In the genomic region with DNA sequence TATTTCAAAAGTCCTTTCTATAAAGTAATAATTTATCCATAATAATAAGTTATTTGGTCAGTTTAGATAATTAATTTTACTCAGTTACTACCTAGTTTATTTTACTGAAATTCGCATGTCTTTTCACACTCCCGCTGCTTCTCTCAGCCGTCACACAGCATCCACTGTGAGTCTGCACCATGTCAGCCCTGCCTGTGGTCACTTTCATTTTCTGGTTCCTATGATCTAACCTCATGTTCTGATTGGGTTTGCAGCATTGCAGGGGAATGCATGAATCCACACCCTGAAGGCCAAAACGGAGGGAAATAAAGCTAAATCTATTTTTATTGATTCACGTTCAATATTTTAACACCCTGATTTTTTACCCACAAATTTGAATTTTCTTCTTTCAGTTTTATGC, we compare ENCODE assay signal across 9 cellular contexts. TPM values are rescaled to one million over a fixed set of nuclear protein-coding genes. Genes with fewer than 3 reads are reported as not detected.
A peak's percentile ranks its signal among the peaks of the same experiment; 100 is the strongest.
DNase-seq lines count a peak whose midpoint lies in the region; ATAC-seq and TF ChIP-seq lines count a peak whose summit lies in the region.
"Had no signal": no experiment of that assay in that cellular context is flagged by ENCODE, and none has a peak within 500 bp of the region (broad histone marks: within the 10 kb centered on the region; RNA-seq: fewer than 3 reads in every experiment).

No MANE protein-coding gene starts in this region.

- DNase-seq in chondrocyte (ENCODE audit: low spot score) (no peak), hepatocyte (ENCODE audit: low spot score) (no peak), HK-2 (ENCODE audit: unreplicated experiment) (no peak), NCI-H2171 treated with DMSO at 0.1 percent for 48 hours (lab: John Stamatoyannopoulos, UW) (no peak)
- DNase-seq in activated CD4-positive, alpha-beta T cell treated with anti-CD3 and anti-CD28 coated beads for 1 hour, result no peak
- DNase-seq: NCI-H187 treated with DMSO at 0.1 percent for 48 hours had no signal

- ATAC-seq in HG02623 (IDR thresholded peaks at IDR 0.05; ENCODE audit: unreplicated experiment), result peak; percentile 63

- H3K79me2 ChIP-seq in hepatocyte, result no peaks in the 10 kb centered on the region

- H3K4me2 ChIP-seq in hepatocyte, result no peak overlapping the region

- H3K9me3 Mint-ChIP-seq in chondrocyte (ENCODE audit: low read depth), result no peaks in the 10 kb centered on the region
- peaks cover 15% of the 10 kb centered on the region for H3K9me3 Mint-ChIP-seq in nephron

- H3K4me1 Mint-ChIP-seq in chondrocyte (ENCODE audit: low read depth), result peaks cover 23% of the 10 kb centered on the region
- peaks cover 6% of the 10 kb centered on the region for H3K4me1 Mint-ChIP-seq in nephron

- 84% methylated on average over 5 of the region's 5 CpGs for WGBS in hepatocyte (ENCODE audit: low lambda C conversion rate, missing lambda C conversion rate)

- H3K36me3 Mint-ChIP-seq in chondrocyte (ENCODE audit: low read depth) (no peaks in the 10 kb centered on the region), nephron (ENCODE audit: low read depth) (peaks cover 8% of the 10 kb centered on the region)

- no peak for TF ChIP-seq CTCF in chondrocyte (IDR thresholded peaks at IDR 0.05)
- TF ChIP-seq CTCF in nephron (IDR thresholded peaks at IDR 0.05; ENCODE audit: unreplicated experiment in 3 of 3), result no peak
- no peak for TF ChIP-seq CTCF in hepatocyte (IDR thresholded peaks at IDR 0.05; ENCODE audit: poor library complexity)

- peak overlapping the region; percentile 76 for H3K4me3 Mint-ChIP-seq in chondrocyte (ENCODE audit: unreplicated experiment)
- peak overlapping the region in 1 of 3 experiments; percentile 52 for H3K4me3 Mint-ChIP-seq in nephron

- H3K27me3 Mint-ChIP-seq in chondrocyte (ENCODE audit: low read depth) (no peaks in the 10 kb centered on the region), nephron (ENCODE audit: low read depth) (no peaks in the 10 kb centered on the region)

- no peaks in the 10 kb centered on the region for H3K36me3 ChIP-seq in hepatocyte (replicated peaks; ENCODE audit: insufficient read depth, low read depth)

- H3K27me3 ChIP-seq in hepatocyte, result no peaks in the 10 kb centered on the region

- peak overlapping the region; percentile 99 for H3K27ac Mint-ChIP-seq in chondrocyte (ENCODE audit: unreplicated experiment)
- peak overlapping the region; percentile 35 to 85 (median 59) for H3K27ac Mint-ChIP-seq in nephron

- H3K9me3 ChIP-seq in hepatocyte (ENCODE audit: low read depth), result no peaks in the 10 kb centered on the region

- H3K4me1 ChIP-seq in hepatocyte (ENCODE audit: insufficient read depth), result no peaks in the 10 kb centered on the region

- no peak overlapping the region for H2AFZ ChIP-seq in hepatocyte

- no peaks in the 10 kb centered on the region for H3K9me2 ChIP-seq in hepatocyte (replicated peaks; ENCODE audit: insufficient read depth)

- no peaks in the 10 kb centered on the region for H4K20me1 ChIP-seq in hepatocyte (ENCODE audit: insufficient read depth, poor library complexity, severe bottlenecking)

- H3K4me3 ChIP-seq in GM08714 (ENCODE audit: low read length) (0 out of 2 replicates have a peak overlapping the region, but pooled peaks have one; percentile 29), hepatocyte (no peak overlapping the region)

- no peak overlapping the region for H3K27ac ChIP-seq in hepatocyte

RNA-seq across cellular contexts. Expression of a gene that starts 47.4 kb away (rescaled TPM):
- total RNA-seq in chondrocyte (10.4 to 14.3 TPM (median 13.7 TPM) in 3 replicates), hepatocyte (5.4 and 7.2 TPM in 2 replicates)
- 2.0 and 5.7 TPM in 2 replicates for polyA plus RNA-seq in hepatocyte
